Comparison of ENCODE assay signal across 8 cellular contexts in genomic region chr3:154987846-154988245, GRCh38.
"Had no signal": no experiment of that assay in that cellular context is flagged by ENCODE, and none has a peak within 500 bp of the region (broad histone marks: within the 10 kb centered on the region; RNA-seq: fewer than 3 reads in every experiment).

No MANE protein-coding gene starts in this region.

- H3K36me3 Mint-ChIP-seq: IgD-negative memory B cell had no signal

- H3K4me3 ChIP-seq: GM23248 had no signal

- H3K27ac Mint-ChIP-seq: IgD-negative memory B cell had no signal

- H3K4me2 ChIP-seq: KMS-11 had no signal

- H3K4me3 Mint-ChIP-seq: IgD-negative memory B cell had no signal

- H2AFZ ChIP-seq: GM23248 had no signal

- DNase-seq: GM23248, H9, HCEC 1CT, KBM-7 had no signal

- ATAC-seq: HepG2 had no signal

- H3K27ac ChIP-seq: GM23248, HL-60, KMS-11 had no signal

- H3K27me3 Mint-ChIP-seq: IgD-negative memory B cell had no signal

- H3K9ac ChIP-seq: GM23248, KMS-11 had no signal
